In genomic region chr17:58245428-58246103, GRCh38 we compare ENCODE assay signal across 16 cellular contexts. TPM values are rescaled to one million over a fixed set of nuclear protein-coding genes. Genes with fewer than 3 reads are reported as not detected.
"Had no signal": no experiment of that assay in that cellular context is flagged by ENCODE, and none has a peak within 500 bp of the region (broad histone marks: within the 10 kb centered on the region; RNA-seq: fewer than 3 reads in every experiment).

No MANE protein-coding gene starts in this region.

- H3K36me3 ChIP-seq: colonic mucosa, lower lobe of right lung had no signal

- DNase-seq: activated CD4-positive, alpha-beta memory T cell treated with anti-CD3 and anti-CD28 coated beads, Interleukin-2, amount 10 ng/mL, durations not matched to agents 7 days and 5 days; activated naive CD4-positive, alpha-beta T cell treated with anti-CD3 and anti-CD28 coated beads for 36 hours; caudate nucleus; colonic mucosa; hypothalamus; lower lobe of right lung; naive thymus-derived CD4-positive, alpha-beta T cell; stimulated activated CD4-positive, alpha-beta T cell treated with anti-CD3 and anti-CD28 coated beads, Interleukin-4, amount 100 ng/mL, for 1 hour; stimulated activated CD8-positive, alpha-beta memory T cell treated with anti-CD3 and anti-CD28 coated beads, Interleukin-4, amount 100 ng/mL, for 48 hours; T-helper 9 cell had no signal

- H3K36me3 Mint-ChIP-seq: naive thymus-derived CD4-positive, alpha-beta T cell had no signal

- H3K27ac ChIP-seq: colonic mucosa, lower lobe of right lung had no signal

- H3K9me3 ChIP-seq: colonic mucosa, lower lobe of right lung had no signal

- H3K9me3 Mint-ChIP-seq: activated CD4-positive, alpha-beta memory T cell treated with anti-CD3 and anti-CD28 coated beads, Interleukin-2, amount 10 ng/mL, durations not matched to agents 7 days and 5 days; activated naive CD4-positive, alpha-beta T cell treated with anti-CD3 and anti-CD28 coated beads for 36 hours; naive thymus-derived CD4-positive, alpha-beta T cell; stimulated activated naive CD8-positive, alpha-beta T cell treated with anti-CD3 and anti-CD28 coated beads, Interleukin-15, Interleukin-2, amounts not matched to agents 100 ng/mL and 50 ng/mL, for 24 hours had no signal

- H3K27me3 ChIP-seq: colonic mucosa had no signal

- H3K27ac Mint-ChIP-seq: activated CD4-positive, alpha-beta memory T cell treated with anti-CD3 and anti-CD28 coated beads, Interleukin-2, amount 10 ng/mL, durations not matched to agents 7 days and 5 days; activated naive CD4-positive, alpha-beta T cell treated with anti-CD3 and anti-CD28 coated beads for 36 hours; naive thymus-derived CD4-positive, alpha-beta T cell; progenitor cell of endocrine pancreas; stimulated activated naive CD8-positive, alpha-beta T cell treated with anti-CD3 and anti-CD28 coated beads, Interleukin-15, Interleukin-2, amounts not matched to agents 100 ng/mL and 50 ng/mL, for 24 hours had no signal

- H3K4me3 Mint-ChIP-seq: activated CD4-positive, alpha-beta memory T cell treated with anti-CD3 and anti-CD28 coated beads, Interleukin-2, amount 10 ng/mL, durations not matched to agents 7 days and 5 days; activated naive CD4-positive, alpha-beta T cell treated with anti-CD3 and anti-CD28 coated beads for 36 hours; naive thymus-derived CD4-positive, alpha-beta T cell; stimulated activated naive CD8-positive, alpha-beta T cell treated with anti-CD3 and anti-CD28 coated beads, Interleukin-15, Interleukin-2, amounts not matched to agents 100 ng/mL and 50 ng/mL, for 24 hours had no signal

- ATAC-seq: lower lobe of right lung; naive thymus-derived CD4-positive, alpha-beta T cell; sciatic nerve had no signal

- H3K4me3 ChIP-seq: colonic mucosa, lower lobe of right lung had no signal

RNA-seq across cellular contexts. Expression of gene LPO, which starts 7.2 kb away (rescaled TPM):
- total RNA-seq: activated CD4-positive, alpha-beta memory T cell treated with anti-CD3 and anti-CD28 coated beads, Interleukin-2, amount 10 ng/mL, durations not matched to agents 7 days and 5 days; activated naive CD4-positive, alpha-beta T cell treated with anti-CD3 and anti-CD28 coated beads for 36 hours; colonic mucosa; glomerular endothelial cell; lower lobe of right lung; progenitor cell of endocrine pancreas; sciatic nerve; urinary bladder had no signal
- polyA plus RNA-seq: naive thymus-derived CD4-positive, alpha-beta T cell; urinary bladder had no signal

RNA-seq across cellular contexts. Expression of gene MPO, which starts 35.2 kb away (rescaled TPM):
- total RNA-seq: activated naive CD4-positive, alpha-beta T cell treated with anti-CD3 and anti-CD28 coated beads for 36 hours; colonic mucosa; progenitor cell of endocrine pancreas had no signal
- polyA plus RNA-seq: naive thymus-derived CD4-positive, alpha-beta T cell had no signal

RNA-seq across cellular contexts. Expression of gene EPX, which starts 53.0 kb away (rescaled TPM):
- total RNA-seq: activated CD4-positive, alpha-beta memory T cell treated with anti-CD3 and anti-CD28 coated beads, Interleukin-2, amount 10 ng/mL, durations not matched to agents 7 days and 5 days; activated naive CD4-positive, alpha-beta T cell treated with anti-CD3 and anti-CD28 coated beads for 36 hours; colonic mucosa; glomerular endothelial cell; lower lobe of right lung; naive thymus-derived CD4-positive, alpha-beta T cell; progenitor cell of endocrine pancreas; sciatic nerve had no signal
- polyA plus RNA-seq: adipose tissue; naive thymus-derived CD4-positive, alpha-beta T cell; urinary bladder had no signal
